ENCODE assay signal across 16 cellular contexts in the genomic region with DNA sequence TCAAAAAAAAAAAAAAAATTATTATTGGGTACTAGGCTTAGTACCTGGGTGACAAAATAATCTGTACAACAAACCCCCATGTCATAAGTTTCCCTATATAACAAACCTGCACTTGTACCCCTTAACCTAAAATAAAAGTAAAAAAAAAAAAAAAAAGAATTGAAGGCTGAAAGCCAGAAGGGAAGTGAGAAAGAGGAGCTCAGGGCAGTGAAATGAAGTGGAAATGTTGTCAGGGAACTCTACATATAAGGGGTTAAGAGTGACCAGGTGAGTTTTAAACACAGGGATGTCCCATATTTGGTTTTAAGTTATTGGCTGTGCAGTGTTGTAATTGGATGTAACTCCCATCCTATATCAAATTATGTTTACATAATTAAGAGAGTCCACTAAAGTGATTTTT.
DNase-seq lines count a peak whose midpoint lies in the region; ATAC-seq and TF ChIP-seq lines count a peak whose summit lies in the region.
"Had no signal": no experiment of that assay in that cellular context is flagged by ENCODE, and none has a peak within 500 bp of the region (broad histone marks: within the 10 kb centered on the region; RNA-seq: fewer than 3 reads in every experiment).

No MANE protein-coding gene starts in this region.

- no peak overlapping the region for H3K4me3 ChIP-seq in ACC112 (ENCODE audit: low read depth, low read length)
- H3K4me3 ChIP-seq: A549 had no signal

- H3K4me1 ChIP-seq in ACC112 (ENCODE audit: control insufficient read depth, insufficient read depth, low read length, unreplicated experiment) = peaks cover 48% of the 10 kb centered on the region

- no peaks in the 10 kb centered on the region for H3K27me3 ChIP-seq in ACC112 (ENCODE audit: insufficient read depth, low read length)

- H3K36me3 ChIP-seq in ACC112 (ENCODE audit: insufficient read depth, low read length) = no peaks in the 10 kb centered on the region

- H3K79me2 ChIP-seq in ACC112 (ENCODE audit: control insufficient read depth, insufficient read depth, low read length, unreplicated experiment) = peaks cover 3% of the 10 kb centered on the region

- ATAC-seq in GM18520 (IDR thresholded peaks at IDR 0.05; ENCODE audit: unreplicated experiment) (peak; percentile 5), HG02610 (IDR thresholded peaks at IDR 0.05; ENCODE audit: unreplicated experiment) (peak; percentile 9), HG02840 (IDR thresholded peaks at IDR 0.05; ENCODE audit: low FRiP score, unreplicated experiment) (no peak), GM19395 (IDR thresholded peaks at IDR 0.05; ENCODE audit: unreplicated experiment) (no peak), HG03045 (IDR thresholded peaks at IDR 0.05; ENCODE audit: unreplicated experiment) (no peak)
- ATAC-seq: T-cell had no signal

- DNase-seq in NCI-H1105 (lab: John Stamatoyannopoulos, UW) = no peak
- DNase-seq: H9, NCI-H187, Right ventricle myocardium superior, SK-N-SH, T-cell, T-helper 9 cell had no signal

- H3K27ac ChIP-seq in ACC112 (ENCODE audit: low read depth, low read length) = 0 out of 2 replicates have a peak overlapping the region, but pooled peaks have one; percentile 2
- peak overlapping the region; percentile 30; the same call in 1 of the 2 replicates for H3K27ac ChIP-seq in VCaP
- H3K27ac ChIP-seq: C4-2B had no signal

- TF ChIP-seq CTCF in VCaP (conservative IDR thresholded peaks at IDR 0.05) = no peak

- H2AFZ ChIP-seq in ACC112 (ENCODE audit: low read length, unreplicated experiment) = peak overlapping the region; percentile 1

Comparison
In these comparisons a context has a peak if more than half of its experiments do, and no peak if none do; other contexts are left out.
1. ATAC-seq: peak in GM18520 (single experiment) and HG02610 (single experiment); none in HG02840 (single experiment), GM19395 (single experiment) and HG03045 (single experiment).